26 cellular contexts compared by ENCODE assay signal in genomic region chr18:31176531-31176930, GRCh38. TPM values are rescaled to one million over a fixed set of nuclear protein-coding genes. Genes with fewer than 3 reads are reported as not detected.
A peak's percentile ranks its signal among the peaks of the same experiment; 100 is the strongest.
DNase-seq lines count a peak whose midpoint lies in the region; ATAC-seq, FAIRE-seq and TF ChIP-seq lines count a peak whose summit lies in the region.
"Had no signal": no experiment of that assay in that cellular context is flagged by ENCODE, and none has a peak within 500 bp of the region (broad histone marks: within the 10 kb centered on the region; RNA-seq: fewer than 3 reads in every experiment).

No MANE protein-coding gene starts in this region.

- H2AFZ ChIP-seq in mammary epithelial cell (ENCODE audit: low read depth, low read length), result peak overlapping the region; percentile 23
- peak overlapping the region; percentile 9 for H2AFZ ChIP-seq in keratinocyte (ENCODE audit: control insufficient read depth, low read length)
- H2AFZ ChIP-seq: GM23248 had no signal

- POLR2A ChIA-PET in MCF 10A (lab: Yijun Ruan, JAX), result interaction anchor here (0.9 kb wide), 1 partner anchor 13 kb away, joined by 3 read pairs; no protein-coding TSS in a partner anchor
- POLR2A ChIA-PET in activated CD8-positive, alpha-beta T cell treated with anti-CD3 and anti-CD28 coated beads, Interleukin-2, amount 10 ng/mL, durations not matched to agents 7 days and 5 days (lab: Charles Lee), result no interaction called here

- peaks cover 2% of the 10 kb centered on the region for H3K9me3 ChIP-seq in mammary epithelial cell (replicated peaks; ENCODE audit: insufficient read depth, low read length)
- peaks cover 2% of the 10 kb centered on the region for H3K9me3 ChIP-seq in keratinocyte (ENCODE audit: control insufficient read depth, low read depth, low read length)
- H3K9me3 ChIP-seq: BLaER1, Caco-2, HAP-1 had no signal

- H3K4me3 ChIP-seq in mammary epithelial cell (replicated peaks in 1 of 3; ENCODE audit: insufficient read depth in 1 of 3, low read depth in 2 of 3, low read length in 3 of 3), result no peak overlapping the region
- no peak overlapping the region for H3K4me3 ChIP-seq in bronchial epithelial cell (ENCODE audit: low read depth, low read length)
- H3K4me3 ChIP-seq in keratinocyte (ENCODE audit: control insufficient read depth in 2 of 3, extremely low read depth in 1 of 3, insufficient read depth in 2 of 3, low read depth in 1 of 3, low read length in 3 of 3), result no peak overlapping the region
- H3K4me3 ChIP-seq: BLaER1, GM23248, HAP-1, K562 had no signal

- BruUV-seq in mammary epithelial cell (replicated peaks; lab: Mats Ljungman, UMichigan), result no TSS peak
- BruUV-seq in MCF 10A (replicated peaks; lab: Mats Ljungman, UMichigan), result no TSS peak

- H3K9me1 ChIP-seq in keratinocyte (ENCODE audit: control insufficient read depth, extremely low read depth, insufficient read depth, low read length), result no peaks in the 10 kb centered on the region

- no peak for TF ChIP-seq CTCF in mammary epithelial cell (conservative IDR thresholded peaks at IDR 0.05 in 1 of 2, IDR thresholded peaks at IDR 0.05 in 1 of 2; ENCODE audit: extremely low read depth in 1 of 2, insufficient read depth in 1 of 2, low read depth in 1 of 2, low read length in 2 of 2)
- no peak for TF ChIP-seq CTCF in MCF 10A (IDR thresholded peaks at IDR 0.05; ENCODE audit: unreplicated experiment)
- TF ChIP-seq CTCF in bronchial epithelial cell (IDR thresholded peaks at IDR 0.05; ENCODE audit: insufficient read depth, low read length, severe bottlenecking), result no peak
- no peak for TF ChIP-seq CTCF in keratinocyte (optimal IDR thresholded peaks at IDR 0.05 in 1 of 3, IDR thresholded peaks at IDR 0.05 in 1 of 3, conservative IDR thresholded peaks at IDR 0.05 in 1 of 3; ENCODE audit: extremely low read depth in 1 of 3, insufficient read depth in 2 of 3, low read length in 3 of 3)

- H3K4me1 Mint-ChIP-seq in MCF 10A (ENCODE audit: insufficient read depth, unreplicated experiment), result no peaks in the 10 kb centered on the region
- H3K4me1 Mint-ChIP-seq in activated CD8-positive, alpha-beta T cell treated with anti-CD3 and anti-CD28 coated beads, Interleukin-2, amount 10 ng/mL, durations not matched to agents 7 days and 5 days (ENCODE audit: low read depth), result no peaks in the 10 kb centered on the region

- 50% methylated on average over 2 of the region's 2 CpGs for WGBS in mammary epithelial cell (ENCODE audit: low coverage, missing lambda C conversion rate)

- CTCF ChIA-PET in mammary epithelial cell (lab: Charles Lee; ENCODE audit: low non-redundant PET), result no interaction called here
- CTCF ChIA-PET in MCF 10A (lab: Yijun Ruan, JAX), result interaction anchor here (0.9 kb wide), 1 partner anchor 15 kb away, joined by 3 read pairs; no protein-coding TSS in a partner anchor
- CTCF ChIA-PET in activated CD8-positive, alpha-beta T cell treated with anti-CD3 and anti-CD28 coated beads, Interleukin-2, amount 10 ng/mL, durations not matched to agents 7 days and 5 days (lab: Charles Lee), result no interaction called here

- H3K9ac ChIP-seq in mammary epithelial cell (ENCODE audit: insufficient read depth, low read length) (no peak overlapping the region), keratinocyte (ENCODE audit: control insufficient read depth, extremely low read depth, insufficient read depth, low read length) (no peak overlapping the region)
- H3K9ac ChIP-seq: BLaER1, GM23248 had no signal

- no peak overlapping the region for H3K27ac Mint-ChIP-seq in MCF 10A (ENCODE audit: low read depth, unreplicated experiment)
- H3K27ac Mint-ChIP-seq in activated CD8-positive, alpha-beta T cell treated with anti-CD3 and anti-CD28 coated beads, Interleukin-2, amount 10 ng/mL, durations not matched to agents 7 days and 5 days, result no peak overlapping the region
- H3K27ac Mint-ChIP-seq: CD4-positive, alpha-beta T cell had no signal

- intact Hi-C loops in mammary epithelial cell (cut with micrococcal nuclease), result no loop called here
- intact Hi-C loops in MCF 10A (cut with micrococcal nuclease), result no loop called here

- H3K36me3 Mint-ChIP-seq in MCF 10A (ENCODE audit: insufficient read depth, unreplicated experiment), result no peaks in the 10 kb centered on the region
- H3K36me3 Mint-ChIP-seq in activated CD8-positive, alpha-beta T cell treated with anti-CD3 and anti-CD28 coated beads, Interleukin-2, amount 10 ng/mL, durations not matched to agents 7 days and 5 days (ENCODE audit: low read depth), result no peaks in the 10 kb centered on the region

- DNase-seq in mammary epithelial cell (peak; percentile 80), MCF 10A (ENCODE audit: unreplicated experiment) (no peak), bronchial epithelial cell (ENCODE audit: low read depth) (peak; percentile 90), keratinocyte (ENCODE audit: low read depth, low spot score) (no peak), NCI-H1048 (lab: John Stamatoyannopoulos, UW) (no peak), NCI-H82 treated with DMSO at 0.1 percent for 48 hours (lab: John Stamatoyannopoulos, UW; ENCODE audit: unreplicated experiment) (no peak)
- no peak for DNase-seq in activated CD8-positive, alpha-beta T cell treated with anti-CD3 and anti-CD28 coated beads, Interleukin-2, amount 10 ng/mL, durations not matched to agents 7 days and 5 days
- DNase-seq: ACHN; Caco-2; CD4-positive, alpha-beta T cell; DMS 273 treated with DMSO at 0.1 percent for 48 hours; DMS79 treated with DMSO at 0.1 percent for 48 hours; GM23248; MM.1S; NCI-H1092; NCI-H1436; NCI-H187 treated with DMSO at 0.1 percent for 48 hours; NCI-H510A had no signal

- H4K20me1 ChIP-seq in mammary epithelial cell (ENCODE audit: insufficient read depth, low read length) (no peaks in the 10 kb centered on the region), keratinocyte (ENCODE audit: control insufficient read depth, extremely low read depth, insufficient read depth, low read length) (no peaks in the 10 kb centered on the region)
- H4K20me1 ChIP-seq: BLaER1 had no signal

- peaks cover 7% of the 10 kb centered on the region for H3K9me3 Mint-ChIP-seq in MCF 10A (ENCODE audit: unreplicated experiment)
- H3K9me3 Mint-ChIP-seq in activated CD8-positive, alpha-beta T cell treated with anti-CD3 and anti-CD28 coated beads, Interleukin-2, amount 10 ng/mL, durations not matched to agents 7 days and 5 days (ENCODE audit: insufficient read depth), result peaks cover 9% of the 10 kb centered on the region

- in situ Hi-C loops in mammary epithelial cell (cut with MboI; ENCODE audit: low sequenced_read_pairs in 2 of 2), result no loop called here

- H3K4me3 Mint-ChIP-seq in MCF 10A (ENCODE audit: unreplicated experiment), result no peak overlapping the region
- no peak overlapping the region for H3K4me3 Mint-ChIP-seq in activated CD8-positive, alpha-beta T cell treated with anti-CD3 and anti-CD28 coated beads, Interleukin-2, amount 10 ng/mL, durations not matched to agents 7 days and 5 days
- H3K4me3 Mint-ChIP-seq: CD4-positive, alpha-beta T cell had no signal

- ATAC-seq in HG03354 (IDR thresholded peaks at IDR 0.05; ENCODE audit: poor library complexity, severe bottlenecking, unreplicated experiment), result no peak
- no peak for ATAC-seq in activated CD8-positive, alpha-beta T cell treated with anti-CD3 and anti-CD28 coated beads, Interleukin-2, amount 10 ng/mL, durations not matched to agents 7 days and 5 days
- ATAC-seq: K562, SK-N-SH treated with all-trans-retinoic acid at 6 μM for 48 hours had no signal

- FAIRE-seq in bronchial epithelial cell (lab: Jason Lieb, UNC) (no peak), keratinocyte (lab: Jason Lieb, UNC) (no peak)
- FAIRE-seq: GM12891, K562 had no signal

- H3K27ac ChIP-seq in mammary epithelial cell (ENCODE audit: insufficient read depth, low read depth, low read length) (peak overlapping the region; percentile 11), keratinocyte (ENCODE audit: control insufficient read depth, insufficient read depth, low read length) (no peak overlapping the region)
- H3K27ac ChIP-seq: 22Rv1, BLaER1, GM23248 had no signal

- H3K27me3 ChIP-seq in mammary epithelial cell (ENCODE audit: insufficient read depth, low read length), result no peaks in the 10 kb centered on the region
- no peaks in the 10 kb centered on the region for H3K27me3 ChIP-seq in bronchial epithelial cell (ENCODE audit: control insufficient read depth, insufficient read depth, low read length)
- no peaks in the 10 kb centered on the region for H3K27me3 ChIP-seq in keratinocyte (ENCODE audit: control insufficient read depth, extremely low read depth, insufficient read depth, low read length)
- H3K27me3 ChIP-seq: BLaER1 had no signal

- H3K79me2 ChIP-seq in mammary epithelial cell (ENCODE audit: insufficient read depth, low read length), result no peaks in the 10 kb centered on the region
- no peaks in the 10 kb centered on the region for H3K79me2 ChIP-seq in keratinocyte (ENCODE audit: control insufficient read depth, insufficient read depth, low read length)

- no peaks in the 10 kb centered on the region for H3K27me3 Mint-ChIP-seq in MCF 10A (ENCODE audit: insufficient read depth, unreplicated experiment)
- no peaks in the 10 kb centered on the region for H3K27me3 Mint-ChIP-seq in activated CD8-positive, alpha-beta T cell treated with anti-CD3 and anti-CD28 coated beads, Interleukin-2, amount 10 ng/mL, durations not matched to agents 7 days and 5 days (ENCODE audit: low read depth)
- H3K27me3 Mint-ChIP-seq: CD4-positive, alpha-beta T cell had no signal

- dilution Hi-C loops in mammary epithelial cell (cut with HindIII; ENCODE audit: low sequenced_read_pairs) (no loop called here), keratinocyte (cut with MboI; ENCODE audit: extremely low pct_ligation_motif_present, low sequenced_read_pairs) (loop anchor here (25.0 kb wide), 1 partner anchor 89 kb away; no protein-coding TSS in a partner anchor)

- no peaks in the 10 kb centered on the region for H3K36me3 ChIP-seq in mammary epithelial cell (ENCODE audit: insufficient read depth, low read length)
- no peaks in the 10 kb centered on the region for H3K36me3 ChIP-seq in bronchial epithelial cell (ENCODE audit: control insufficient read depth, insufficient read depth, low read length)
- no peaks in the 10 kb centered on the region for H3K36me3 ChIP-seq in keratinocyte (ENCODE audit: control insufficient read depth in 2 of 2, extremely low read depth in 1 of 2, insufficient read depth in 2 of 2, low read length in 2 of 2)
- H3K36me3 ChIP-seq: BLaER1, HAP-1 had no signal

- no peak overlapping the region for H3K4me2 ChIP-seq in mammary epithelial cell (ENCODE audit: insufficient read depth, low read depth, low read length)
- no peak overlapping the region for H3K4me2 ChIP-seq in keratinocyte (ENCODE audit: control insufficient read depth, extremely low read depth, insufficient read depth, low read depth, low read length)
- H3K4me2 ChIP-seq: BLaER1 had no signal

- peaks cover 5% of the 10 kb centered on the region for H3K4me1 ChIP-seq in mammary epithelial cell (ENCODE audit: insufficient read depth, low read length)
- no peaks in the 10 kb centered on the region for H3K4me1 ChIP-seq in keratinocyte (ENCODE audit: control insufficient read depth, extremely low read depth, insufficient read depth, low read length)
- H3K4me1 ChIP-seq: BLaER1, Caco-2, HAP-1 had no signal

RNA-seq across cellular contexts. Expression of gene DSC1, which starts 13.9 kb away (rescaled TPM):
- 1 to 10 TPM in 1 of 2 donors, under 1 TPM in 1; 0.28 to 1.2 TPM for total RNA-seq in mammary epithelial cell
- 0.24 TPM for polyA plus RNA-seq in mammary epithelial cell
- polyA minus RNA-seq in mammary epithelial cell, result not detected
- total RNA-seq in MCF 10A (2022), result not detected in 2 replicates
- 0.38 TPM in 1 of 2 replicates, not detected in the other for total RNA-seq in bronchial epithelial cell
- 3.1 to 25.1 TPM (median 11.2 TPM) in 3 replicates for polyA plus RNA-seq in keratinocyte
- polyA plus RNA-seq in keratinocyte (2011; ENCODE audit: low read depth), result 394 TPM
- polyA plus RNA-seq in keratinocyte (2011; cell fraction: cytosol; rRNA removed), result 0.83 and 1.5 TPM in 2 replicates
- 9.9 and 13.5 TPM in 2 replicates for polyA plus RNA-seq in keratinocyte (2011; cell fraction: nucleus; rRNA removed)
- polyA plus RNA-seq in keratinocyte (2012; ENCODE audit: low replicate concordance), result 2.3 and 219 TPM in 2 replicates
- 1.7 to 38.8 TPM (median 24.1 TPM) in 3 replicates for polyA minus RNA-seq in keratinocyte
- polyA minus RNA-seq in keratinocyte (2011; cell fraction: cytosol; rRNA and poly(A)+ RNA removed), result 3.5 TPM
- 30.0 and 43.8 TPM in 2 replicates for polyA minus RNA-seq in keratinocyte (2011; cell fraction: nucleus; rRNA and poly(A)+ RNA removed)
- under 1 TPM; 0.13 to 0.16 TPM for total RNA-seq in activated CD8-positive, alpha-beta T cell treated with anti-CD3 and anti-CD28 coated beads, Interleukin-2, amount 10 ng/mL, durations not matched to agents 7 days and 5 days
- total RNA-seq: GM23248, LHCN-M2 had no signal
- polyA plus RNA-seq: GM23248 had no signal

Comparison
In these comparisons a context has a peak if more than half of its experiments do, and no peak if none do; other contexts are left out.
1. DNase-seq: peak in mammary epithelial cell (single experiment) and bronchial epithelial cell (single experiment); none in MCF 10A (single experiment), keratinocyte (single experiment), NCI-H1048 (single experiment), activated CD8-positive, alpha-beta T cell treated with anti-CD3 and anti-CD28 coated beads, Interleukin-2, amount 10 ng/mL, durations not matched to agents 7 days and 5 days (single experiment) and NCI-H82 treated with DMSO at 0.1 percent for 48 hours (single experiment).